Comparison of ENCODE assay signal across 1 cellular context in genomic region chr6:39934060-39934757, GRCh38.
TF ChIP-seq lines count a peak whose summit lies in the region.

TSS of gene MOCS1 (minus strand) at chr6:39934462. CDS start at chr6:39934417, 45 bp downstream.

TF ChIP-seq in HepG2, 621 proteins besides CTCF, POLR2A, EP300 and RAD21 (continued from another document and continues in another):
- 0 out of 2 replicates have a peak, but pooled peaks have one; percentile 36 for TF ChIP-seq ZBTB4 (CRISPR knock-in tag; IDR thresholded peaks at IDR 0.05; ENCODE audit: borderline replicate concordance)
- 0 out of 2 replicates have a peak, but pooled peaks have one; percentile 38 for TF ChIP-seq CCDC6 (CRISPR knock-in tag; IDR thresholded peaks at IDR 0.05)
- no peak for TF ChIP-seq MAFK (conservative IDR thresholded peaks at IDR 0.05 in 1 of 2, IDR thresholded peaks at IDR 0.05 in 1 of 2; ENCODE audit: low read length in 2 of 2)
- TF ChIP-seq RORA (CRISPR knock-in tag; IDR thresholded peaks at IDR 0.05) = no peak
- no peak for TF ChIP-seq SRSF9 (IDR thresholded peaks at IDR 0.05; ENCODE audit: borderline replicate concordance, insufficient read depth, low read depth, low read length, poor library complexity, severe bottlenecking)
- no peak for TF ChIP-seq JUNB (CRISPR knock-in tag; IDR thresholded peaks at IDR 0.05; ENCODE audit: borderline replicate concordance)
- peak; percentile 78 for TF ChIP-seq GMEB2 (CRISPR knock-in tag; IDR thresholded peaks at IDR 0.05; ENCODE audit: low read depth)
- no peak for TF ChIP-seq THAP8 (CRISPR knock-in tag; IDR thresholded peaks at IDR 0.05; ENCODE audit: borderline replicate concordance)
- peak; percentile 33; the same call in 1 of the 2 replicates for TF ChIP-seq MIXL1 (CRISPR knock-in tag; IDR thresholded peaks at IDR 0.05)
- no peak for TF ChIP-seq ZMAT5 (CRISPR knock-in tag; IDR thresholded peaks at IDR 0.05; ENCODE audit: borderline replicate concordance, low read depth)
- TF ChIP-seq ZNF451 (CRISPR knock-in tag; IDR thresholded peaks at IDR 0.05) = peak; percentile 89; the same call in 1 of the 2 replicates
- peak; percentile 78 for TF ChIP-seq RXRA (CRISPR knock-in tag; IDR thresholded peaks at IDR 0.05)
- TF ChIP-seq PHF8 (CRISPR knock-in tag; IDR thresholded peaks at IDR 0.05) = peak; percentile 91
- 0 out of 2 replicates have a peak, but pooled peaks have one; percentile 22 for TF ChIP-seq NR2F2 (IDR thresholded peaks at IDR 0.05; ENCODE audit: borderline replicate concordance, low read depth)
- peak; percentile 82 for TF ChIP-seq ZNF263 (CRISPR knock-in tag; IDR thresholded peaks at IDR 0.05)
- peak; percentile 60 for TF ChIP-seq ZFX (CRISPR knock-in tag; IDR thresholded peaks at IDR 0.05; ENCODE audit: low read depth)
- TF ChIP-seq ZFP90 (CRISPR knock-in tag; IDR thresholded peaks at IDR 0.05; ENCODE audit: borderline replicate concordance) = no peak; the same call in 1 of the 2 replicates
- peak; percentile 64; the same call in 1 of the 2 replicates for TF ChIP-seq ZMYM4 (CRISPR knock-in tag; IDR thresholded peaks at IDR 0.05)
- no peak for TF ChIP-seq ATRX (CRISPR knock-in tag; IDR thresholded peaks at IDR 0.05; ENCODE audit: borderline replicate concordance)
- TF ChIP-seq IRF2 (CRISPR knock-in tag; IDR thresholded peaks at IDR 0.05) = peak; percentile 80
- no peak for TF ChIP-seq FOXK2 (IDR thresholded peaks at IDR 0.05)
- peak; percentile 84 for TF ChIP-seq PATZ1 (CRISPR knock-in tag; IDR thresholded peaks at IDR 0.05)
- TF ChIP-seq MXI1 (IDR thresholded peaks at IDR 0.05; ENCODE audit: borderline replicate concordance, low read depth, low read length) = peak; percentile 23; the same call in 1 of the 3 replicates
- TF ChIP-seq CREB1 (IDR thresholded peaks at IDR 0.05) = no peak
- TF ChIP-seq CREB1 (CRISPR knock-in tag; IDR thresholded peaks at IDR 0.05) = no peak
- no peak for TF ChIP-seq MZF1 (CRISPR knock-in tag; IDR thresholded peaks at IDR 0.05; ENCODE audit: borderline replicate concordance)
- TF ChIP-seq ZFP37 (CRISPR knock-in tag; IDR thresholded peaks at IDR 0.05; ENCODE audit: borderline replicate concordance) = no peak
- peak; percentile 77; the same call in 1 of the 2 replicates for TF ChIP-seq DMAP1 (CRISPR knock-in tag; IDR thresholded peaks at IDR 0.05)
- 0 out of 2 replicates have a peak, but pooled peaks have one; percentile 35 for TF ChIP-seq HNRNPL (IDR thresholded peaks at IDR 0.05; ENCODE audit: low read depth, low read length)
- TF ChIP-seq ZNF530 (CRISPR knock-in tag; IDR thresholded peaks at IDR 0.05; ENCODE audit: low read depth) = no peak
- TF ChIP-seq ZNF143 (CRISPR knock-in tag; IDR thresholded peaks at IDR 0.05) = peak; percentile 95
- no peak for TF ChIP-seq ZMYM2 (CRISPR knock-in tag; IDR thresholded peaks at IDR 0.05)
- 0 out of 2 replicates have a peak, but pooled peaks have one; percentile 22 for TF ChIP-seq CREM (IDR thresholded peaks at IDR 0.05)
- no peak; the same call in 1 of the 2 replicates for TF ChIP-seq CREM (CRISPR knock-in tag; IDR thresholded peaks at IDR 0.05)
- peak; percentile 54; the same call in 1 of the 2 replicates for TF ChIP-seq ARID5B (CRISPR knock-in tag; IDR thresholded peaks at IDR 0.05)
- no peak for TF ChIP-seq AGO2 (optimal IDR thresholded peaks at IDR 0.05; ENCODE audit: low read depth, low read length)
- TF ChIP-seq ZNF768 (CRISPR knock-in tag; IDR thresholded peaks at IDR 0.05) = peak; percentile 58; the same call in 1 of the 2 replicates
- no peak for TF ChIP-seq ATAD3A (CRISPR knock-in tag; IDR thresholded peaks at IDR 0.05)
- no peak for TF ChIP-seq FOXP4 (CRISPR knock-in tag; IDR thresholded peaks at IDR 0.05)
- peak; percentile 89; the same call in 1 of the 2 replicates for TF ChIP-seq KDM2A (CRISPR knock-in tag; IDR thresholded peaks at IDR 0.05; ENCODE audit: borderline replicate concordance, low read depth)
- TF ChIP-seq ZNF430 (CRISPR knock-in tag; IDR thresholded peaks at IDR 0.05) = 0 out of 2 replicates have a peak, but pooled peaks have one; percentile 36
- peak; percentile 65; the same call in 1 of the 2 replicates for TF ChIP-seq GATAD1 (CRISPR knock-in tag; IDR thresholded peaks at IDR 0.05)
- 0 out of 2 replicates have a peak, but pooled peaks have one; percentile 33 for TF ChIP-seq ZNF766 (CRISPR knock-in tag; IDR thresholded peaks at IDR 0.05; ENCODE audit: borderline replicate concordance)
- TF ChIP-seq LCORL (IDR thresholded peaks at IDR 0.05) = no peak
- peak; percentile 66; the same call in 1 of the 2 replicates for TF ChIP-seq LCORL (CRISPR knock-in tag; IDR thresholded peaks at IDR 0.05)
- TF ChIP-seq ZNF18 (CRISPR knock-in tag; IDR thresholded peaks at IDR 0.05; ENCODE audit: insufficient replicate concordance) = no peak
- 0 out of 2 replicates have a peak, but pooled peaks have one; percentile 13 for TF ChIP-seq ZBTB38 (CRISPR knock-in tag; IDR thresholded peaks at IDR 0.05)
- no peak for TF ChIP-seq HDAC6 (IDR thresholded peaks at IDR 0.05; ENCODE audit: low read depth, low read length)
- TF ChIP-seq KDM4B (CRISPR knock-in tag; IDR thresholded peaks at IDR 0.05) = 0 out of 2 replicates have a peak, but pooled peaks have one; percentile 11
- TF ChIP-seq ELF3 (CRISPR knock-in tag; IDR thresholded peaks at IDR 0.05) = peak; percentile 41; the same call in 1 of the 2 replicates
- peak; percentile 75; the same call in 1 of the 2 replicates for TF ChIP-seq ZNF749 (CRISPR knock-in tag; IDR thresholded peaks at IDR 0.05; ENCODE audit: borderline replicate concordance)
- peak; percentile 50; the same call in 1 of the 2 replicates for TF ChIP-seq TFDP1 (CRISPR knock-in tag; IDR thresholded peaks at IDR 0.05; ENCODE audit: borderline replicate concordance)
